ENCODE assay signal across 9 cellular contexts in the genomic region with DNA sequence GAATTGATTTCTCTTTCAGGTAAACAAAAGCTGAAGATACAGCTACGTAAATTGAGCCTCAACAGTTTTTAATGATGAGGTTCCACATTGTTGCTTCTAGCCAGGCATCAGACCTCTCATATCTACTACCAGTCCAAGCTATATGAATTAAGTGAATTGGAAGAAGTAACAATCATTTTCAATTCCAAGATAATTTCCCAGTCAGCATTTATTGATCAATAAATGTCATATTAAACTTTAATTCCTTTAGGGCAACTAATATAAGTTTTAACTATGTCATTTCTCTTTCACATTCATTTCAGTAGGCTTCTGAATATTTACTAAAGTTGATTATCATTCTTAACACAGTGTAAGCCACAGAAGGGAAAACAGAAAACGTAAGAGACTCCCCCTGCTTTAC.
"Had no signal": no experiment of that assay in that cellular context is flagged by ENCODE, and none has a peak within 500 bp of the region (broad histone marks: within the 10 kb centered on the region; RNA-seq: fewer than 3 reads in every experiment).

No MANE protein-coding gene starts in this region.

- H3K4me3 ChIP-seq: GM23248, HAP-1 had no signal

- H3K27ac Mint-ChIP-seq: HFFc6, IgD-negative memory B cell had no signal

- H3K9ac ChIP-seq: GM23248 had no signal

- H2AFZ ChIP-seq: GM23248 had no signal

- H3K27me3 Mint-ChIP-seq: IgD-negative memory B cell had no signal

- DNase-seq: GM23248, GOT3, H7, HFFc6, KG1 had no signal

- FAIRE-seq: HTR-8/SVneo had no signal

- H3K27ac ChIP-seq: GM23248 had no signal

- H3K4me3 Mint-ChIP-seq: HFFc6, IgD-negative memory B cell had no signal

- H3K4me1 Mint-ChIP-seq: IgD-negative memory B cell had no signal

- H3K36me3 Mint-ChIP-seq: IgD-negative memory B cell had no signal

- H3K36me3 ChIP-seq: HAP-1 had no signal

- ATAC-seq: HCT116 had no signal

- H3K4me1 ChIP-seq: HAP-1 had no signal

- H3K9me3 ChIP-seq: HAP-1 had no signal
